In genomic region chr2:215286309-215286708, GRCh38 we compare ENCODE assay signal across 22 cellular contexts. TPM values are rescaled to one million over a fixed set of nuclear protein-coding genes. Genes with fewer than 3 reads are reported as not detected.
DNase-seq lines count a peak whose midpoint lies in the region; ATAC-seq and TF ChIP-seq lines count a peak whose summit lies in the region.
"Had no signal": no experiment of that assay in that cellular context is flagged by ENCODE, and none has a peak within 500 bp of the region (broad histone marks: within the 10 kb centered on the region; RNA-seq: fewer than 3 reads in every experiment).

No MANE protein-coding gene starts in this region.

- H3K27me3 ChIP-seq in HCT116 (ENCODE audit: insufficient read depth, low read length) (no peaks in the 10 kb centered on the region), neural cell (ENCODE audit: insufficient read depth, low read depth, low read length) (no peaks in the 10 kb centered on the region), GM23338 (ENCODE audit: insufficient read depth) (no peaks in the 10 kb centered on the region)
- H3K27me3 ChIP-seq: BLaER1 treated with 17β-estradiol and CSF1 and Interleukin-3, amounts not matched to agents 10 nM and 100 nM had no signal

- no peak overlapping the region for H3K27ac ChIP-seq in HCT116 (ENCODE audit: low read depth, low read length)
- no peak overlapping the region for H3K27ac ChIP-seq in neural cell (ENCODE audit: low read length)
- no peak overlapping the region for H3K27ac ChIP-seq in GM23338 (ENCODE audit: low read depth)
- H3K27ac ChIP-seq: BLaER1 treated with 17β-estradiol and CSF1 and Interleukin-3, amounts not matched to agents 10 nM and 100 nM had no signal

- H3K9me2 ChIP-seq in HCT116 (ENCODE audit: insufficient read depth) (no peaks in the 10 kb centered on the region), neural cell (ENCODE audit: insufficient read depth, low read length) (no peaks in the 10 kb centered on the region), GM23338 (ENCODE audit: insufficient read depth) (peaks cover 2% of the 10 kb centered on the region; the same call in 1 of the 2 replicates)

- H3K27me3 Mint-ChIP-seq in chondrocyte (ENCODE audit: low read depth): no peaks in the 10 kb centered on the region
- H3K27me3 Mint-ChIP-seq in osteocyte (ENCODE audit: unreplicated experiment): no peaks in the 10 kb centered on the region
- no peaks in the 10 kb centered on the region for H3K27me3 Mint-ChIP-seq in natural killer cell (ENCODE audit: low read depth in 2 of 2)
- H3K27me3 Mint-ChIP-seq in GM23338 (ENCODE audit: insufficient read depth, low read depth, poor library complexity): no peaks in the 10 kb centered on the region
- no peaks in the 10 kb centered on the region for H3K27me3 Mint-ChIP-seq in MCF 10A (ENCODE audit: insufficient read depth, unreplicated experiment)
- H3K27me3 Mint-ChIP-seq: CD8-positive, alpha-beta memory T cell had no signal

- H3F3A ChIP-seq in neural cell (ENCODE audit: insufficient read depth, low read length, poor library complexity, severe bottlenecking): no peaks in the 10 kb centered on the region
- H3F3A ChIP-seq in GM23338 (replicated peaks; ENCODE audit: low read depth): no peaks in the 10 kb centered on the region

- POLR2A ChIA-PET in HCT116 (lab: Charles Lee): no interaction called here
- POLR2A ChIA-PET in MCF 10A (lab: Yijun Ruan, JAX): no interaction called here

- H3K9ac ChIP-seq in HCT116 (ENCODE audit: low read length): no peak overlapping the region
- no peak overlapping the region for H3K9ac ChIP-seq in neural cell (ENCODE audit: low read length)
- H3K9ac ChIP-seq: BLaER1 treated with 17β-estradiol and CSF1 and Interleukin-3, amounts not matched to agents 10 nM and 100 nM had no signal

- RAD21 ChIA-PET in HCT116 (lab: Charles Lee; ENCODE audit: low non-redundant PET in 1 of 2, low total read pairs in 2 of 2, uncharacterized antibody in 2 of 2, unreplicated experiment in 2 of 2): no interaction called here

- peak overlapping the region; percentile 38 for H3K27ac Mint-ChIP-seq in chondrocyte (ENCODE audit: unreplicated experiment)
- peak overlapping the region; percentile 67 for H3K27ac Mint-ChIP-seq in osteocyte (ENCODE audit: unreplicated experiment)
- no peak overlapping the region for H3K27ac Mint-ChIP-seq in natural killer cell
- no peak overlapping the region for H3K27ac Mint-ChIP-seq in GM23338
- no peak overlapping the region for H3K27ac Mint-ChIP-seq in MCF 10A (ENCODE audit: low read depth, unreplicated experiment)
- H3K27ac Mint-ChIP-seq: B cell; CD14-positive monocyte; CD4-positive, CD25-positive, alpha-beta regulatory T cell had no signal

- no peaks in the 10 kb centered on the region for H3K9me3 ChIP-seq in HCT116 (ENCODE audit: control insufficient read depth in 1 of 2, insufficient read depth in 1 of 2, low read depth in 1 of 2, low read length in 2 of 2)
- H3K9me3 ChIP-seq in neural cell (ENCODE audit: low read length): no peaks in the 10 kb centered on the region
- H3K9me3 ChIP-seq: BLaER1 treated with 17β-estradiol and CSF1 and Interleukin-3, amounts not matched to agents 10 nM and 100 nM had no signal

- H3K9me3 Mint-ChIP-seq in chondrocyte (ENCODE audit: low read depth) (no peaks in the 10 kb centered on the region), osteocyte (ENCODE audit: unreplicated experiment) (no peaks in the 10 kb centered on the region), natural killer cell (no peaks in the 10 kb centered on the region), GM23338 (no peaks in the 10 kb centered on the region; the same call in 2 of the 3 replicates), MCF 10A (ENCODE audit: unreplicated experiment) (peaks cover 8% of the 10 kb centered on the region)
- H3K9me3 Mint-ChIP-seq: CD14-positive monocyte; CD4-positive, alpha-beta memory T cell; CD4-positive, CD25-positive, alpha-beta regulatory T cell; CD8-positive, alpha-beta memory T cell had no signal

- H3K4me2 ChIP-seq in HCT116 (ENCODE audit: low read length) (no peak overlapping the region), neural cell (ENCODE audit: low read length) (no peak overlapping the region), GM23338 (no peak overlapping the region)
- H3K4me2 ChIP-seq: BLaER1 treated with 17β-estradiol and CSF1 and Interleukin-3, amounts not matched to agents 10 nM and 100 nM had no signal

- no peaks in the 10 kb centered on the region for H4K20me1 ChIP-seq in HCT116 (ENCODE audit: insufficient read depth)
- no peaks in the 10 kb centered on the region for H4K20me1 ChIP-seq in neural cell (ENCODE audit: insufficient read depth)
- H4K20me1 ChIP-seq in GM23338 (replicated peaks; ENCODE audit: insufficient read depth): no peaks in the 10 kb centered on the region; the same call in 1 of the 2 replicates
- H4K20me1 ChIP-seq: BLaER1 treated with 17β-estradiol and CSF1 and Interleukin-3, amounts not matched to agents 10 nM and 100 nM had no signal

- H3K4me3 Mint-ChIP-seq in chondrocyte (ENCODE audit: unreplicated experiment) (no peak overlapping the region), osteocyte (ENCODE audit: unreplicated experiment) (no peak overlapping the region), natural killer cell (no peak overlapping the region), GM23338 (no peak overlapping the region), MCF 10A (ENCODE audit: unreplicated experiment) (no peak overlapping the region)
- H3K4me3 Mint-ChIP-seq: B cell; CD14-positive monocyte; CD4-positive, alpha-beta memory T cell; CD4-positive, CD25-positive, alpha-beta regulatory T cell; CD8-positive, alpha-beta memory T cell had no signal

- TF ChIP-seq EP300 in neural cell (conservative IDR thresholded peaks at IDR 0.05; ENCODE audit: poor library complexity, severe bottlenecking): no peak

- no peaks in the 10 kb centered on the region for H3K79me2 ChIP-seq in HCT116 (ENCODE audit: insufficient read depth, low read length)
- no peaks in the 10 kb centered on the region for H3K79me2 ChIP-seq in neural cell (replicated peaks; ENCODE audit: insufficient read depth, low read length)
- no peaks in the 10 kb centered on the region for H3K79me2 ChIP-seq in GM23338 (replicated peaks; ENCODE audit: insufficient read depth)

- CTCF ChIA-PET in HCT116 (lab: Charles Lee) (no interaction called here), MCF 10A (lab: Yijun Ruan, JAX) (no interaction called here)

- no peak for ATAC-seq in HCT116
- no peak for ATAC-seq in natural killer cell
- no peak for ATAC-seq in GM23338

- no peaks in the 10 kb centered on the region for H3K36me3 Mint-ChIP-seq in chondrocyte (ENCODE audit: low read depth)
- no peaks in the 10 kb centered on the region for H3K36me3 Mint-ChIP-seq in osteocyte (ENCODE audit: unreplicated experiment)
- no peaks in the 10 kb centered on the region for H3K36me3 Mint-ChIP-seq in natural killer cell
- H3K36me3 Mint-ChIP-seq in GM23338 (ENCODE audit: low read depth): no peaks in the 10 kb centered on the region
- no peaks in the 10 kb centered on the region for H3K36me3 Mint-ChIP-seq in MCF 10A (ENCODE audit: insufficient read depth, unreplicated experiment)
- H3K36me3 Mint-ChIP-seq: CD14-positive monocyte; CD4-positive, alpha-beta memory T cell; CD4-positive, CD25-positive, alpha-beta regulatory T cell; CD8-positive, alpha-beta memory T cell had no signal

- peaks cover 4 to 19% of the 10 kb centered on the region in 2 experiments; a peak in 3 of 4 replicates for H3K4me1 ChIP-seq in HCT116 (ENCODE audit: control insufficient read depth in 1 of 2, insufficient read depth in 2 of 2, low read length in 2 of 2)
- no peaks in the 10 kb centered on the region for H3K4me1 ChIP-seq in GM23338 (ENCODE audit: insufficient read depth)
- H3K4me1 ChIP-seq: BLaER1 treated with 17β-estradiol and CSF1 and Interleukin-3, amounts not matched to agents 10 nM and 100 nM had no signal

- no TSS peak for BruUV-seq in HCT116 (replicated peaks; lab: Mats Ljungman, UMichigan)
- no TSS peak for BruUV-seq in MCF 10A (replicated peaks; lab: Mats Ljungman, UMichigan)

- intact Hi-C loops in HCT116 (cut with micrococcal nuclease): loop anchor here (10.0 kb wide), 1 partner anchor 1972 kb away; no protein-coding TSS in a partner anchor
- intact Hi-C loops in natural killer cell (cut with micrococcal nuclease): no loop called here
- intact Hi-C loops in MCF 10A (cut with micrococcal nuclease): no loop called here

- no peak for DNase-seq in HCT116 (ENCODE audit: low read depth, low spot score)
- no peak for DNase-seq in chondrocyte (ENCODE audit: low spot score)
- no peak for DNase-seq in osteocyte (ENCODE audit: extremely low spot score, unreplicated experiment)
- no peak for DNase-seq in C1 segment of cervical spinal cord (lab: John Stamatoyannopoulos, UW)
- DNase-seq in natural killer cell: no peak
- DNase-seq in GM23338 (ENCODE audit: low spot score): no peak
- no peak for DNase-seq in MCF 10A (ENCODE audit: unreplicated experiment)
- DNase-seq: 8988T; AML-193; CD4-positive, alpha-beta memory T cell; CD4-positive, CD25-positive, alpha-beta regulatory T cell; CD8-positive, alpha-beta memory T cell; COR-L47; DMS 273 treated with DMSO at 0.1 percent for 48 hours; DMS153; DMS53; DMS79 treated with DMSO at 0.1 percent for 48 hours; GF-D8 had no signal

- H3K4me1 Mint-ChIP-seq in chondrocyte (ENCODE audit: low read depth) (peaks cover 25% of the 10 kb centered on the region), osteocyte (ENCODE audit: unreplicated experiment) (peaks cover 28% of the 10 kb centered on the region), natural killer cell (no peaks in the 10 kb centered on the region), GM23338 (no peaks in the 10 kb centered on the region), MCF 10A (ENCODE audit: insufficient read depth, unreplicated experiment) (no peaks in the 10 kb centered on the region)
- H3K4me1 Mint-ChIP-seq: B cell; CD14-positive monocyte; CD4-positive, alpha-beta memory T cell; CD8-positive, alpha-beta memory T cell had no signal

- TF ChIP-seq RAD21 in HCT116 (IDR thresholded peaks at IDR 0.05; ENCODE audit: low read depth) (no peak), neural cell (conservative IDR thresholded peaks at IDR 0.05) (no peak)

- TF ChIP-seq CTCF in HCT116 (IDR thresholded peaks at IDR 0.05 in 2 of 3, conservative IDR thresholded peaks at IDR 0.05 in 1 of 3; ENCODE audit: borderline replicate concordance in 1 of 3, insufficient read depth in 1 of 3, low read depth in 2 of 3, low read length in 2 of 3) (no peak), chondrocyte (IDR thresholded peaks at IDR 0.05) (no peak), neural cell (IDR thresholded peaks at IDR 0.05; ENCODE audit: poor library complexity, severe bottlenecking) (no peak), osteocyte (IDR thresholded peaks at IDR 0.05) (no peak), natural killer cell (IDR thresholded peaks at IDR 0.05) (no peak), GM23338 (conservative IDR thresholded peaks at IDR 0.05; ENCODE audit: low read depth in 2 of 2) (no peak), MCF 10A (IDR thresholded peaks at IDR 0.05; ENCODE audit: unreplicated experiment) (no peak)

- H3K36me3 ChIP-seq in HCT116 (ENCODE audit: control insufficient read depth in 1 of 2, insufficient read depth in 2 of 2, low read length in 2 of 2) (no peaks in the 10 kb centered on the region), neural cell (ENCODE audit: insufficient read depth, low read length) (no peaks in the 10 kb centered on the region), GM23338 (ENCODE audit: insufficient read depth) (no peaks in the 10 kb centered on the region)
- H3K36me3 ChIP-seq: BLaER1 treated with 17β-estradiol and CSF1 and Interleukin-3, amounts not matched to agents 10 nM and 100 nM had no signal

- H3K4me3 ChIP-seq in HCT116 (replicated peaks in 1 of 2; ENCODE audit: low read depth in 1 of 2, low read length in 2 of 2): no peak overlapping the region
- H3K4me3 ChIP-seq in neural cell (ENCODE audit: low read length): peak overlapping the region; percentile 9
- H3K4me3 ChIP-seq in GM23338: no peak overlapping the region
- H3K4me3 ChIP-seq: BLaER1 treated with 17β-estradiol and CSF1 and Interleukin-3, amounts not matched to agents 10 nM and 100 nM had no signal

- H2AFZ ChIP-seq in HCT116 (ENCODE audit: low read depth, low read length, poor library complexity, severe bottlenecking) (peak overlapping the region; percentile 23), neural cell (ENCODE audit: low read depth, low read length) (no peak overlapping the region), GM23338 (no peak overlapping the region)

- TF ChIP-seq POLR2A in HCT116 (IDR thresholded peaks at IDR 0.05; ENCODE audit: borderline replicate concordance, extremely low read depth, insufficient read depth, insufficient read length): no peak

RNA-seq across cellular contexts. Expression of gene ATIC, which starts 25.6 kb away (rescaled TPM):
- total RNA-seq in HCT116 (2021; ENCODE audit: unreplicated experiment): 173 TPM
- polyA plus RNA-seq in HCT116 (2012): 202 and 214 TPM in 2 replicates
- total RNA-seq in chondrocyte: 77.0 to 109 TPM (median 77.7 TPM) in 3 replicates
- 4.9 and 9.5 TPM in 2 replicates for polyA plus RNA-seq in neural cell
- 2.7 and 10.3 TPM in 2 replicates for polyA minus RNA-seq in neural cell
- 89.7 and 97.3 TPM in 2 replicates for total RNA-seq in osteocyte
- total RNA-seq in natural killer cell: 10 to 100 TPM; 33.2 to 49.9 (median 44.5) TPM
- total RNA-seq in GM23338 (2014; rRNA removed; shearing (Covaris generic)): 118 and 141 TPM in 2 replicates
- 182 and 185 TPM in 2 replicates for polyA plus RNA-seq in GM23338 (2016; fragmentation: Nextera tagmentation; extraction: Ambion mirVana)
- total RNA-seq in MCF 10A (2022): 216 and 297 TPM in 2 replicates

Comparison
In these comparisons a context has a peak if more than half of its experiments do, and no peak if none do; other contexts are left out.
1. H3K27ac Mint-ChIP-seq: peak in chondrocyte (single experiment) and osteocyte (single experiment); none in natural killer cell (0 of 2), GM23338 (single experiment) and MCF 10A (single experiment).